ENCODE assay signal across 8 cellular contexts in the genomic region with DNA sequence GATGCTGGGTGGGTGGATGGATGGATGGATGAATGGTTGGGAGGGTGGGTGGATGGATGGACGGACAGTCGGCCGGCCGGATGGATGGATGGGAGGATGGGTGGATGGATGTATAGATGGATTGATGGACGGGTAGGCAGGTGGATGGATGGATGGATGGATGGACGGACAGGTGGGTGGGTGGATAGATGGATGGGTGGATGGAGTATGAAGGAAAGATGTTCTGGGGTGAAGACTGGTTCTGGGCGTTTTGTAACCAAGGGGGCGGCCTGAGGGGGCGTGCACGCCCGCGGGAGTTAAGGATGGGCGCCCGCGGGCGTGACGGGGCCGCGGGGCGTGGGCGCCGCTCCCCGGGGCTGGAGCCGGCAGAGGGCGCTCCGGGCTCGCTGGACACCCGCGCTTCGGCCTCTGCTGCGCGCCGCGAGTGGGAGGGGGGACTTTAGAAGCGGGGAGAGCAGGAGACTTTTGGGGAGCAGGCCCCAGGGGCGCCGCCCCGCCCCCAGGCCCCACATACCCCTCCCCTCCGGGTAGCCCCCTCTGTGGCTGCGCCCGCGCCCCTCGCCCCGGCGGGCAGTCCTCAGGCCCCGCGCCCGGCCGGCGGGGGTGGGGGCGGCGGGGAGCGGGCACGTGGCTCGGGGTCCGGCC. TPM values are rescaled to one million over a fixed set of nuclear protein-coding genes. Genes with fewer than 3 reads are reported as not detected.
DNase-seq lines count a peak whose midpoint lies in the region; ATAC-seq, FAIRE-seq and TF ChIP-seq lines count a peak whose summit lies in the region.

A gene (plus strand): TSS at position 407 of the 645 bp plus-strand sequence. CDS start 405 bp downstream, outside the sequence.

- H3K27ac ChIP-seq in A549 (no peak within 1 kb of the TSS), Panc1 (ENCODE audit: low read length) (no peak within 1 kb of the TSS), upper lobe of right lung (no peak within 1 kb of the TSS)

- H3K9me3 Mint-ChIP-seq in effector memory CD8-positive, alpha-beta T cell = no peaks in the 10 kb centered on the region

- H3K27ac Mint-ChIP-seq in effector memory CD8-positive, alpha-beta T cell = no peak within 1 kb of the TSS

- no peak for FAIRE-seq in A549 (lab: Jason Lieb, UNC)

- peak; percentile 45 to 49; a peak in 4 of 5 replicates for TF ChIP-seq RAD21 in A549 (conservative IDR thresholded peaks at IDR 0.05 in 1 of 2, IDR thresholded peaks at IDR 0.05 in 1 of 2)

- H3K27me3 ChIP-seq in Panc1 (ENCODE audit: control insufficient read depth, insufficient read depth, low read length) = no peaks in the 10 kb centered on the region
- H3K27me3 ChIP-seq in upper lobe of right lung = peaks cover 14% of the 10 kb centered on the region

- in situ Hi-C loops in Panc1 (cut with HindIII; ENCODE audit: low pct_unique_long_range_greater_than_20kb, low sequenced_read_pairs) = no loop called here

- no peak for TF ChIP-seq EP300 in A549 (IDR thresholded peaks at IDR 0.05)

- TF ChIP-seq CTCF in A549 (IDR thresholded peaks at IDR 0.05) (peak; percentile 54), Panc1 (IDR thresholded peaks at IDR 0.05) (peak; percentile 86), upper lobe of right lung (IDR thresholded peaks at IDR 0.05) (peak; percentile 56)

- BruUV-seq in Panc1 (replicated peaks; lab: Mats Ljungman, UMichigan) = no TSS peak

- DNase-seq in A549 (ENCODE audit: low read depth in 1 of 2, low spot score in 1 of 2) (peak in 1 of 2 experiments; percentile 41), GM03348 (ENCODE audit: low spot score) (peak; percentile 95), Panc1 (ENCODE audit: low read depth, low spot score) (no peak), lung microvascular endothelial cell (ENCODE audit: low read depth in 2 of 2) (peak; percentile 31 to 52), upper lobe of right lung (no peak), SKM-1 treated with dmso at 0.1 percent for 144 hours (lab: John Stamatoyannopoulos, UW; ENCODE audit: unreplicated experiment) (no peak)
- no peak for DNase-seq in effector memory CD8-positive, alpha-beta T cell
- no peak for DNase-seq in NK-92 treated with Interleukin-12 subunit alpha and Interleukin-12 subunit beta, amount 100 ng/mL, for 24 hours (lab: John Stamatoyannopoulos, UW)

- CTCF ChIA-PET in A549 (lab: Yijun Ruan, JAX) = no interaction called here
- CTCF ChIA-PET in Panc1 (lab: Charles Lee) = no interaction called here

- H3K9me3 ChIP-seq in A549 (no peaks in the 10 kb centered on the region), Panc1 (ENCODE audit: control insufficient read depth, insufficient read depth, low read depth, low read length) (no peaks in the 10 kb centered on the region), upper lobe of right lung (no peaks in the 10 kb centered on the region)

- no peak for TF ChIP-seq POLR2A in A549 (IDR thresholded peaks at IDR 0.05; ENCODE audit: low read length)

- no peak within 1 kb of the TSS; the same call in 2 of the 3 replicates for H3K4me2 ChIP-seq in A549

- POLR2A ChIA-PET in A549 (lab: Yijun Ruan, JAX) = no interaction called here
- POLR2A ChIA-PET in Panc1 (lab: Charles Lee) = no interaction called here

- H3K4me1 Mint-ChIP-seq in effector memory CD8-positive, alpha-beta T cell (ENCODE audit: low read depth in 2 of 2) = peaks cover 0 to 4% of the 10 kb centered on the region in 2 donors

- no peak within 1 kb of the TSS for H3K4me3 ChIP-seq in A549
- no peak within 1 kb of the TSS; a peak in 1 of 4 replicates for H3K4me3 ChIP-seq in Panc1 (ENCODE audit: low read depth in 2 of 2, low read length in 2 of 2)
- peak within 1 kb of the TSS; percentile 21 for H3K4me3 ChIP-seq in upper lobe of right lung

- peaks cover 19 to 51% of the 10 kb centered on the region in 2 donors for H3K27me3 Mint-ChIP-seq in effector memory CD8-positive, alpha-beta T cell

- H3K4me3 Mint-ChIP-seq in effector memory CD8-positive, alpha-beta T cell = peak within 1 kb of the TSS; percentile 46 to 57

- no peaks in the 10 kb centered on the region for H3K36me3 Mint-ChIP-seq in effector memory CD8-positive, alpha-beta T cell (ENCODE audit: insufficient read depth)

- ATAC-seq in A549 (peak in 1 of 2 experiments; percentile 16; a peak in 3 of 6 replicates), Panc1 (peak; percentile 80), upper lobe of right lung (peak; percentile 70)
- no peak for ATAC-seq in effector memory CD8-positive, alpha-beta T cell (replicated peaks)

- 46% methylated on average over 35 of the region's 56 CpGs for WGBS in A549 (ENCODE audit: missing lambda C conversion rate)

- H3K36me3 ChIP-seq in Panc1 (ENCODE audit: control insufficient read depth, insufficient read depth, low read length) (no peaks in the 10 kb centered on the region), upper lobe of right lung (no peaks in the 10 kb centered on the region)

- intact Hi-C loops in Panc1 (cut with micrococcal nuclease; ENCODE audit: unreplicated experiment) (no loop called here), upper lobe of right lung (cut with DNase I) (no loop called here)

- H3K4me1 ChIP-seq in A549 (no peaks in the 10 kb centered on the region), Panc1 (ENCODE audit: control insufficient read depth, insufficient read depth, low read length) (no peaks in the 10 kb centered on the region), upper lobe of right lung (no peaks in the 10 kb centered on the region)

TF ChIP-seq in A549, 52 proteins besides CTCF, POLR2A, EP300 and RAD21 (continues in another document):
- TF ChIP-seq SMC3 (IDR thresholded peaks at IDR 0.05) (peak; percentile 35; the same call in 1 of the 3 replicates), CBX2 (IDR thresholded peaks at IDR 0.05; ENCODE audit: borderline replicate concordance, low read depth) (no peak), CEBPB (IDR thresholded peaks at IDR 0.05) (no peak), HOXA7 (CRISPR knock-in tag; IDR thresholded peaks at IDR 0.05) (no peak), FOSB (CRISPR knock-in tag; IDR thresholded peaks at IDR 0.05) (no peak), EHMT2 (IDR thresholded peaks at IDR 0.05; ENCODE audit: low read depth) (no peak), POLR2AphosphoS2 (conservative IDR thresholded peaks at IDR 0.05; ENCODE audit: low read length) (no peak), RCOR1 (IDR thresholded peaks at IDR 0.05; ENCODE audit: low read depth, low read length) (no peak), CBX8 (IDR thresholded peaks at IDR 0.05) (no peak), NR3C1 (IDR thresholded peaks at IDR 0.05) (no peak), ZSCAN20 (CRISPR knock-in tag; IDR thresholded peaks at IDR 0.05) (no peak), BHLHE40 (IDR thresholded peaks at IDR 0.05; ENCODE audit: low read depth, low read length) (no peak), MYC (IDR thresholded peaks at IDR 0.05; ENCODE audit: borderline replicate concordance, low read length) (no peak), ZC3H11A (IDR thresholded peaks at IDR 0.05) (no peak), FOXS1 (CRISPR knock-in tag; IDR thresholded peaks at IDR 0.05) (no peak), ZNF302 (CRISPR knock-in tag; IDR thresholded peaks at IDR 0.05) (no peak), MAFK (IDR thresholded peaks at IDR 0.05; ENCODE audit: partially characterized antibody) (no peak), TP53 (CRISPR knock-in tag; IDR thresholded peaks at IDR 0.05) (0 out of 2 replicates have a peak, but pooled peaks have one; percentile 73)
- TF ChIP-seq, protein P1, sequence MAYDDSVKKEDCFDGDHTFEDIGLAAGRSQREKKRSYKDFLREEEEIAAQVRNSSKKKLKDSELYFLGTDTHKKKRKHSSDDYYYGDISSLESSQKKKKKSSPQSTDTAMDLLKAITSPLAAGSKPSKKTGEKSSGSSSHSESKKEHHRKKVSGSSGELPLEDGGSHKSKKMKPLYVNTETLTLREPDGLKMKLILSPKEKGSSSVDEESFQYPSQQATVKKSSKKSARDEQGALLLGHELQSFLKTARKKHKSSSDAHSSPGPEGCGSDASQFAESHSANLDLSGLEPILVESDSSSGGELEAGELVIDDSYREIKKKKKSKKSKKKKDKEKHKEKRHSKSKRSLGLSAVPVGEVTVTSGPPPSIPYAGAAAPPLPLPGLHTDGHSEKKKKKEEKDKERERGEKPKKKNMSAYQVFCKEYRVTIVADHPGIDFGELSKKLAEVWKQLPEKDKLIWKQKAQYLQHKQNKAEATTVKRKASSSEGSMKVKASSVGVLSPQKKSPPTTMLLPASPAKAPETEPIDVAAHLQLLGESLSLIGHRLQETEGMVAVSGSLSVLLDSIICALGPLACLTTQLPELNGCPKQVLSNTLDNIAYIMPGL (CRISPR knock-in tag; IDR thresholded peaks at IDR 0.05; ENCODE audit: borderline replicate concordance) = no peak
- TF ChIP-seq, protein P2, sequence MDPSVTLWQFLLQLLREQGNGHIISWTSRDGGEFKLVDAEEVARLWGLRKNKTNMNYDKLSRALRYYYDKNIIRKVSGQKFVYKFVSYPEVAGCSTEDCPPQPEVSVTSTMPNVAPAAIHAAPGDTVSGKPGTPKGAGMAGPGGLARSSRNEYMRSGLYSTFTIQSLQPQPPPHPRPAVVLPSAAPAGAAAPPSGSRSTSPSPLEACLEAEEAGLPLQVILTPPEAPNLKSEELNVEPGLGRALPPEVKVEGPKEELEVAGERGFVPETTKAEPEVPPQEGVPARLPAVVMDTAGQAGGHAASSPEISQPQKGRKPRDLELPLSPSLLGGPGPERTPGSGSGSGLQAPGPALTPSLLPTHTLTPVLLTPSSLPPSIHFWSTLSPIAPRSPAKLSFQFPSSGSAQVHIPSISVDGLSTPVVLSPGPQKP (IDR thresholded peaks at IDR 0.05; ENCODE audit: low read depth, low read length) = no peak
- TF ChIP-seq, protein P3, sequence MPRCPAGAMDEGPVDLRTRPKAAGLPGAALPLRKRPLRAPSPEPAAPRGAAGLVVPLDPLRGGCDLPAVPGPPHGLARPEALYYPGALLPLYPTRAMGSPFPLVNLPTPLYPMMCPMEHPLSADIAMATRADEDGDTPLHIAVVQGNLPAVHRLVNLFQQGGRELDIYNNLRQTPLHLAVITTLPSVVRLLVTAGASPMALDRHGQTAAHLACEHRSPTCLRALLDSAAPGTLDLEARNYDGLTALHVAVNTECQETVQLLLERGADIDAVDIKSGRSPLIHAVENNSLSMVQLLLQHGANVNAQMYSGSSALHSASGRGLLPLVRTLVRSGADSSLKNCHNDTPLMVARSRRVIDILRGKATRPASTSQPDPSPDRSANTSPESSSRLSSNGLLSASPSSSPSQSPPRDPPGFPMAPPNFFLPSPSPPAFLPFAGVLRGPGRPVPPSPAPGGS (IDR thresholded peaks at IDR 0.05) = no peak

RNA-seq across cellular contexts. Expression of the gene that starts here (rescaled TPM):
- polyA plus RNA-seq in A549 (2011; rRNA removed) = 1.1 and 1.3 TPM in 2 replicates
- 8.4 and 10.8 TPM in 2 replicates for polyA plus RNA-seq in A549 (2012; cell fraction: cytosol; rRNA removed)
- polyA plus RNA-seq in A549 (2012; cell fraction: nucleus; rRNA removed) = 32.7 and 36.1 TPM in 2 replicates
- polyA plus RNA-seq in A549 (2017; fragmentation: RNase III; extraction: RNeasy Plus Mini Kit Qiagen cat#74134 plus additional on column Dnase treatment) = 1.4 to 2.6 TPM (median 2.4 TPM) in 3 replicates
- 3.6 and 5.7 TPM in 2 replicates for polyA minus RNA-seq in A549 (2011; rRNA and poly(A)+ RNA removed)
- total RNA-seq in Panc1 (2021; ENCODE audit: unreplicated experiment) = 0.33 TPM
- 0.17 TPM for polyA plus RNA-seq in Panc1 (2012; ENCODE audit: insufficient read length)
- not detected in 2 replicates for total RNA-seq in lung microvascular endothelial cell
- not detected for total RNA-seq in upper lobe of right lung

Comparison
In these comparisons a context has a peak if more than half of its experiments do, and no peak if none do; other contexts are left out.
1. Peak in ATAC-seq in Panc1; RNA of the gene not detected or under 1 TPM.
2. Peak in DNase-seq in lung microvascular endothelial cell; RNA of the gene not detected or under 1 TPM.
3. Peak in ATAC-seq and H3K4me3 ChIP-seq in upper lobe of right lung; RNA of the gene not detected or under 1 TPM.